ENCODE assay signal across 9 cellular contexts in the genomic region with DNA sequence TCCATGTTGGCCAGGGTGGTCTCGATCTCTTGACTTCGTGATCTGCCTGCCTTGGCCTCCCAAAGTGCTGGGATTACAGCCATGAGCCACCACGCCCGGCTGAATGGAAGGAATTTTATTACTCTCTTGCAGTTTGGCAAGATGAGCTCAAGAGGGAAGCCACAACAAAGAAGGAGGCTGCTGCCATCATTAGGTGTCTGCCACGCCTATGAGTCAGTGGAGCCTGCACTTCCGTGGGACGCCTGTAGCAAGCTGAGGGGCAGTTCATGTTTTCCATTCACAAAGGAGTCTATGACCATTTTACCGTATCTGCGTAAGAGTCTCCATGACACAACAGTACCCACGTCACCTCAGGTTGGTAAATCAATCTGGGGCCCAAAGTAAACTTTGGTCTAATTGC. TPM values are rescaled to one million over a fixed set of nuclear protein-coding genes. Genes with fewer than 3 reads are reported as not detected.
A peak's percentile ranks its signal among the peaks of the same experiment; 100 is the strongest.
DNase-seq lines count a peak whose midpoint lies in the region; ATAC-seq and TF ChIP-seq lines count a peak whose summit lies in the region.
"Had no signal": no experiment of that assay in that cellular context is flagged by ENCODE, and none has a peak within 500 bp of the region (broad histone marks: within the 10 kb centered on the region; RNA-seq: fewer than 3 reads in every experiment).

No MANE protein-coding gene starts in this region.

- peaks cover 56% of the 10 kb centered on the region for H3K4me1 Mint-ChIP-seq in activated CD8-positive, alpha-beta T cell treated with anti-CD3 and anti-CD28 coated beads, Interleukin-2, amount 10 ng/mL, durations not matched to agents 7 days and 5 days (ENCODE audit: low read depth)
- peaks cover 33 to 72% of the 10 kb centered on the region in 2 donors for H3K4me1 Mint-ChIP-seq in stimulated activated naive B cell treated with anti-CD40 and anti-IgM and Interleukin-4, amounts not matched to agents 10 μg/mL and 1 μg/mL and 100 μg/mL, for 72 hours
- no peaks in the 10 kb centered on the region for H3K4me1 Mint-ChIP-seq in endothelial cell (ENCODE audit: unreplicated experiment)

- ATAC-seq in activated CD8-positive, alpha-beta T cell treated with anti-CD3 and anti-CD28 coated beads, Interleukin-2, amount 10 ng/mL, durations not matched to agents 7 days and 5 days, result peak; percentile 89
- peak; percentile 75 to 80 for ATAC-seq in stimulated activated naive B cell treated with anti-CD40 and anti-IgM and Interleukin-4, amounts not matched to agents 10 μg/mL and 1 μg/mL and 100 μg/mL, for 72 hours (replicated peaks)
- ATAC-seq in HG03280 (IDR thresholded peaks at IDR 0.05; ENCODE audit: unreplicated experiment) (no peak), HG02852 (IDR thresholded peaks at IDR 0.05; ENCODE audit: unreplicated experiment) (no peak)

- no peak for TF ChIP-seq CTCF in endothelial cell (IDR thresholded peaks at IDR 0.05; ENCODE audit: unreplicated experiment)

- H3K36me3 Mint-ChIP-seq in activated CD8-positive, alpha-beta T cell treated with anti-CD3 and anti-CD28 coated beads, Interleukin-2, amount 10 ng/mL, durations not matched to agents 7 days and 5 days (ENCODE audit: low read depth), result peaks cover 14% of the 10 kb centered on the region
- peaks cover 0 to 5% of the 10 kb centered on the region in 2 donors for H3K36me3 Mint-ChIP-seq in stimulated activated naive B cell treated with anti-CD40 and anti-IgM and Interleukin-4, amounts not matched to agents 10 μg/mL and 1 μg/mL and 100 μg/mL, for 72 hours
- H3K36me3 Mint-ChIP-seq in endothelial cell (ENCODE audit: low read depth, unreplicated experiment), result no peaks in the 10 kb centered on the region

- POLR2A ChIA-PET in activated CD8-positive, alpha-beta T cell treated with anti-CD3 and anti-CD28 coated beads, Interleukin-2, amount 10 ng/mL, durations not matched to agents 7 days and 5 days (lab: Charles Lee), result interaction anchor here (0.9 to 4.3 kb wide), 5 partner anchors 16 to 84 kb away, joined by 3 to 24 read pairs (median 5); no protein-coding TSS in a partner anchor

- H3K27ac Mint-ChIP-seq in activated CD8-positive, alpha-beta T cell treated with anti-CD3 and anti-CD28 coated beads, Interleukin-2, amount 10 ng/mL, durations not matched to agents 7 days and 5 days, result peak overlapping the region; percentile 87
- peak overlapping the region; percentile 73 for H3K27ac Mint-ChIP-seq in stimulated activated naive B cell treated with anti-CD40 and anti-IgM and Interleukin-4, amounts not matched to agents 10 μg/mL and 1 μg/mL and 100 μg/mL, for 72 hours
- no peak overlapping the region for H3K27ac Mint-ChIP-seq in endothelial cell (ENCODE audit: unreplicated experiment)

- CTCF ChIA-PET in activated CD8-positive, alpha-beta T cell treated with anti-CD3 and anti-CD28 coated beads, Interleukin-2, amount 10 ng/mL, durations not matched to agents 7 days and 5 days (lab: Charles Lee), result interaction anchor here (0.6 to 4.2 kb wide), 25 partner anchors 9 to 228 kb away, joined by 3 to 36 read pairs (median 6); no protein-coding TSS in a partner anchor

- DNase-seq in M059J (ENCODE audit: low read depth) (peak; percentile 94), iris pigment epithelial cell (ENCODE audit: low read depth) (peak; percentile 36), endothelial cell (ENCODE audit: low spot score) (no peak), middle frontal gyrus (ENCODE audit: extremely low spot score, low spot score) (no peak)
- DNase-seq in activated CD8-positive, alpha-beta T cell treated with anti-CD3 and anti-CD28 coated beads, Interleukin-2, amount 10 ng/mL, durations not matched to agents 7 days and 5 days, result peak; percentile 88
- DNase-seq in stimulated activated naive B cell treated with anti-CD40 and anti-IgM and Interleukin-4, amounts not matched to agents 10 μg/mL and 1 μg/mL and 100 μg/mL, for 72 hours, result peak; percentile 27

- H3K4me3 Mint-ChIP-seq in activated CD8-positive, alpha-beta T cell treated with anti-CD3 and anti-CD28 coated beads, Interleukin-2, amount 10 ng/mL, durations not matched to agents 7 days and 5 days, result peak overlapping the region; percentile 37
- no peak overlapping the region for H3K4me3 Mint-ChIP-seq in stimulated activated naive B cell treated with anti-CD40 and anti-IgM and Interleukin-4, amounts not matched to agents 10 μg/mL and 1 μg/mL and 100 μg/mL, for 72 hours
- H3K4me3 Mint-ChIP-seq in endothelial cell (ENCODE audit: unreplicated experiment), result no peak overlapping the region

- H3K9me3 Mint-ChIP-seq in activated CD8-positive, alpha-beta T cell treated with anti-CD3 and anti-CD28 coated beads, Interleukin-2, amount 10 ng/mL, durations not matched to agents 7 days and 5 days (ENCODE audit: insufficient read depth), result peaks cover 4% of the 10 kb centered on the region
- H3K9me3 Mint-ChIP-seq in stimulated activated naive B cell treated with anti-CD40 and anti-IgM and Interleukin-4, amounts not matched to agents 10 μg/mL and 1 μg/mL and 100 μg/mL, for 72 hours, result peaks cover 7 to 9% of the 10 kb centered on the region in 2 donors
- no peaks in the 10 kb centered on the region for H3K9me3 Mint-ChIP-seq in endothelial cell (ENCODE audit: unreplicated experiment)

- H3K27me3 Mint-ChIP-seq in activated CD8-positive, alpha-beta T cell treated with anti-CD3 and anti-CD28 coated beads, Interleukin-2, amount 10 ng/mL, durations not matched to agents 7 days and 5 days (ENCODE audit: low read depth), result no peaks in the 10 kb centered on the region
- no peaks in the 10 kb centered on the region for H3K27me3 Mint-ChIP-seq in stimulated activated naive B cell treated with anti-CD40 and anti-IgM and Interleukin-4, amounts not matched to agents 10 μg/mL and 1 μg/mL and 100 μg/mL, for 72 hours
- peaks cover 2% of the 10 kb centered on the region for H3K27me3 Mint-ChIP-seq in endothelial cell (ENCODE audit: unreplicated experiment)

RNA-seq across cellular contexts. Expression of a gene that starts 51.2 kb away (rescaled TPM):
- total RNA-seq in M059J (2014; rRNA removed; shearing (Covaris generic)), result 1.5 and 3.1 TPM in 2 replicates
- under 1 TPM; 0.26 to 0.82 TPM for total RNA-seq in activated CD8-positive, alpha-beta T cell treated with anti-CD3 and anti-CD28 coated beads, Interleukin-2, amount 10 ng/mL, durations not matched to agents 7 days and 5 days
- total RNA-seq in endothelial cell (ENCODE audit: unreplicated experiment), result not detected
- total RNA-seq: thoracic aorta had no signal

Comparison
In these comparisons a context has a peak if more than half of its experiments do, and no peak if none do; other contexts are left out.
1. DNase-seq: peak in M059J (single experiment), activated CD8-positive, alpha-beta T cell treated with anti-CD3 and anti-CD28 coated beads, Interleukin-2, amount 10 ng/mL, durations not matched to agents 7 days and 5 days (single experiment), iris pigment epithelial cell (single experiment) and stimulated activated naive B cell treated with anti-CD40 and anti-IgM and Interleukin-4, amounts not matched to agents 10 μg/mL and 1 μg/mL and 100 μg/mL, for 72 hours (single experiment); none in endothelial cell (single experiment) and middle frontal gyrus (single experiment).
2. ATAC-seq: peak in activated CD8-positive, alpha-beta T cell treated with anti-CD3 and anti-CD28 coated beads, Interleukin-2, amount 10 ng/mL, durations not matched to agents 7 days and 5 days (single experiment) and stimulated activated naive B cell treated with anti-CD40 and anti-IgM and Interleukin-4, amounts not matched to agents 10 μg/mL and 1 μg/mL and 100 μg/mL, for 72 hours (2 of 2); none in HG03280 (single experiment) and HG02852 (single experiment).